In the genomic region with DNA sequence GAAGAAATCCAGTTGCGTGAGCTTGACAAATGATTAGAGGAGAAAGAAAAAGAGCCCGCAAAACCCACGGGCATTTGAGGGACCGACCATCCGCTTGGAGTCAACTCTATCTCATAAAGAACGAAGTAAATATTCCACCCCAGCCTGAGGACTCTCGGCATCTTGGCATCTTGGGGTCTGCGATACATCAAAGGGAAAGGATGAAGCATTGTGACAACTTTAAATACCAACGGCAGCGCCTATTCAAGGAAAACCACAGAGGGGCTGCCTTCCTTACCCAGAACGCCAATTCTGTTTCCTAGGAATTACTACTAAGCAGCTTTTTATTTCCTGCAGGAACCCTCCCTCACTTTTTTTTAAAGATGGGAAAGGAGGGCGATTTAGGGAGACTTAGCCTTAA, we compare ENCODE assay signal across 19 cellular contexts.
"Had no signal": no experiment of that assay in that cellular context is flagged by ENCODE, and none has a peak within 500 bp of the region (broad histone marks: within the 10 kb centered on the region; RNA-seq: fewer than 3 reads in every experiment).

No MANE protein-coding gene starts in this region.

- H3K4me1 ChIP-seq: colonic mucosa, foreskin keratinocyte, gastroesophageal sphincter, left lung, lower lobe of right lung had no signal

- H3K9me3 ChIP-seq: colonic mucosa, esophagus muscularis mucosa, gastroesophageal sphincter, heart left ventricle, left lung, lower lobe of right lung, mucosa of descending colon had no signal

- H3K79me2 ChIP-seq: hepatocyte had no signal

- H3K36me3 ChIP-seq: colonic mucosa, esophagus muscularis mucosa, gastroesophageal sphincter, heart left ventricle, left lung, lower lobe of right lung had no signal

- H3K4me3 Mint-ChIP-seq: dendritic cell treated with granulocyte-macrophage colony-stimulating factor and Interleukin-4, amounts not matched to agents 40 ng/mL and 50 ng/mL, for 4 days; effector memory CD8-positive, alpha-beta T cell; endodermal cell; mesothelial cell of epicardium had no signal

- H3K4me3 ChIP-seq: colonic mucosa, esophagus muscularis mucosa, gastroesophageal sphincter, heart left ventricle, hepatocyte, left lung, lower lobe of right lung, mucosa of descending colon had no signal

- H3K9me3 Mint-ChIP-seq: dendritic cell treated with granulocyte-macrophage colony-stimulating factor and Interleukin-4, amounts not matched to agents 40 ng/mL and 50 ng/mL, for 4 days; effector memory CD8-positive, alpha-beta T cell; endodermal cell; mesothelial cell of epicardium had no signal

- H3K27ac Mint-ChIP-seq: dendritic cell treated with granulocyte-macrophage colony-stimulating factor and Interleukin-4, amounts not matched to agents 40 ng/mL and 50 ng/mL, for 4 days; effector memory CD8-positive, alpha-beta T cell; endodermal cell; mesothelial cell of epicardium had no signal

- ATAC-seq: effector memory CD8-positive, alpha-beta T cell; foreskin keratinocyte; gastroesophageal sphincter; heart left ventricle; left cardiac atrium; left lung; left ventricle myocardium superior; lower lobe of right lung; mucosa of descending colon had no signal

- H3K36me3 Mint-ChIP-seq: mesothelial cell of epicardium had no signal

- DNase-seq: colonic mucosa; cortex of kidney; effector CD8-positive, alpha-beta T cell; effector memory CD8-positive, alpha-beta T cell; endodermal cell; foreskin keratinocyte; heart left ventricle; hypothalamus; left cardiac atrium; left lung; left ventricle myocardium superior; lower lobe of right lung; mesenchymal stem cell; mucosa of descending colon had no signal

- H3K27ac ChIP-seq: colonic mucosa, esophagus muscularis mucosa, foreskin keratinocyte, gastroesophageal sphincter, heart left ventricle, hepatocyte, left lung, lower lobe of right lung had no signal

- H3K4me2 ChIP-seq: hepatocyte had no signal

- H2AFZ ChIP-seq: hepatocyte had no signal
